In the genomic region with DNA sequence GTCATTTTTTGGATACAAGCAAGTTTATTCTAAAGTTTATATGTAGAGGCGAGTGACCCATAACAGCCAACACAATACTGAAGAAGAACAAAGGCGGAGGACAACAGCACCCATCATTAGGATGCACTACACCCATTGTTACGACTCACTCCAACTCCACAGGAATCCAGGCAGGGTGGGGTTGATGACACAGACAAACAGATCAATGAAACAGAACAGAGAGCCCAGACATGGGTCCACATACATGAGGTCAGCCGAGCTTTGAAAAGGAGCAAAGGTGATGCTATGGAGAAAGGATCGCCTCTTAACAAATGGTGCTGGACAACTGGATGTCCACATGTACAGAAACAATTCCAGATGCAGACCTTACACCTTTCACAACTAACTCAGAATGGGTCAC, we compare ENCODE assay signal across 30 cellular contexts.
"Had no signal": no experiment of that assay in that cellular context is flagged by ENCODE, and none has a peak within 500 bp of the region (broad histone marks: within the 10 kb centered on the region; RNA-seq: fewer than 3 reads in every experiment).

No MANE protein-coding gene starts in this region.

- H3K9me3 Mint-ChIP-seq: type B pancreatic cell had no signal

- H3K79me2 ChIP-seq: parathyroid adenoma had no signal

- H3K27ac ChIP-seq: left ventricle myocardium inferior, neural progenitor cell, neutrophil, parathyroid adenoma, right atrium auricular region, skin epidermis, suprapubic skin, thoracic aorta, tibial artery, vagina had no signal

- H3K4me1 Mint-ChIP-seq: immature natural killer cell; mesothelial cell of epicardium; naive B cell; natural killer cell; nephron progenitor cell; neural progenitor cell; stimulated activated naive B cell treated with anti-CD40 and anti-IgM and Interleukin-4, amounts not matched to agents 10 μg/mL and 1 μg/mL and 100 μg/mL, for 72 hours had no signal

- H3K9ac ChIP-seq: neural progenitor cell, parathyroid adenoma had no signal

- H3K27me3 Mint-ChIP-seq: naive B cell; progenitor cell of endocrine pancreas; stimulated activated naive B cell treated with anti-CD40 and anti-IgM and Interleukin-4, amounts not matched to agents 10 μg/mL and 1 μg/mL and 100 μg/mL, for 72 hours; type B pancreatic cell had no signal

- ATAC-seq: natural killer cell; sciatic nerve; stimulated activated naive B cell treated with anti-CD40 and anti-IgM and Interleukin-4, amounts not matched to agents 10 μg/mL and 1 μg/mL and 100 μg/mL, for 72 hours; stimulated activated naive CD8-positive, alpha-beta T cell treated with anti-CD3 and anti-CD28 coated beads, Interleukin-15, Interleukin-2, amounts not matched to agents 100 U/mL and 50 U/mL, for 24 hours had no signal

- FAIRE-seq: islet of Langerhans, kidney had no signal

- H2AFZ ChIP-seq: neural progenitor cell, parathyroid adenoma had no signal

- H3K4me1 ChIP-seq: left ventricle myocardium inferior, parathyroid adenoma, right atrium auricular region, tibial artery, vagina had no signal

- H3K36me3 ChIP-seq: left ventricle myocardium inferior, neural progenitor cell, neutrophil, right atrium auricular region, suprapubic skin, thoracic aorta, tibial artery, vagina had no signal

- H3K27ac Mint-ChIP-seq: immature natural killer cell; mesothelial cell of epicardium; naive B cell; natural killer cell; nephron progenitor cell; progenitor cell of endocrine pancreas; stimulated activated naive B cell treated with anti-CD40 and anti-IgM and Interleukin-4, amounts not matched to agents 10 μg/mL and 1 μg/mL and 100 μg/mL, for 72 hours; type B pancreatic cell had no signal

- DNase-seq: hypothalamus; immature natural killer cell; kidney; left ventricle myocardium inferior; mesendoderm; naive B cell; natural killer cell; nephron progenitor cell; occipital lobe; stimulated activated CD4-positive, alpha-beta T cell treated with anti-CD3 and anti-CD28 coated beads, Interleukin-12 subunit alpha, Interleukin-12 subunit beta, amount 100 ng/mL, for 4 hours; stimulated activated CD4-positive, alpha-beta T cell treated with anti-CD3 and anti-CD28 coated beads, Interleukin-15, amount 100 ng/mL, for 24 hours; stimulated activated CD4-positive, alpha-beta T cell treated with anti-CD3 and anti-CD28 coated beads, Interleukin-2, amount 100 ng/mL, for 24 hours; stimulated activated CD4-positive, alpha-beta T cell treated with anti-CD3 and anti-CD28 coated beads, Interleukin-4, amount 100 ng/mL, for 1 hour; stimulated activated naive B cell treated with anti-CD40 and anti-IgM and Interleukin-4, amounts not matched to agents 10 μg/mL and 1 μg/mL and 100 μg/mL, for 72 hours; stimulated activated naive CD8-positive, alpha-beta T cell treated with anti-CD3 and anti-CD28 coated beads, Interleukin-15, Interleukin-2, amounts not matched to agents 100 U/mL and 50 U/mL, for 24 hours; tibial artery had no signal

- H3K4me3 ChIP-seq: left ventricle myocardium inferior, lung, neural progenitor cell, right atrium auricular region, skin epidermis, suprapubic skin, thoracic aorta, tibial artery, vagina had no signal

- H3K27me3 ChIP-seq: neural progenitor cell, neutrophil, right atrium auricular region, suprapubic skin, tibial artery, vagina had no signal

- H3K4me3 Mint-ChIP-seq: immature natural killer cell; mesothelial cell of epicardium; naive B cell; natural killer cell; nephron progenitor cell; neural progenitor cell; stimulated activated naive B cell treated with anti-CD40 and anti-IgM and Interleukin-4, amounts not matched to agents 10 μg/mL and 1 μg/mL and 100 μg/mL, for 72 hours; type B pancreatic cell had no signal

- H3K9me3 ChIP-seq: left ventricle myocardium inferior, neutrophil, right atrium auricular region, suprapubic skin, thoracic aorta, vagina had no signal
